ENCODE assay signal across 7 cellular contexts in the genomic region with DNA sequence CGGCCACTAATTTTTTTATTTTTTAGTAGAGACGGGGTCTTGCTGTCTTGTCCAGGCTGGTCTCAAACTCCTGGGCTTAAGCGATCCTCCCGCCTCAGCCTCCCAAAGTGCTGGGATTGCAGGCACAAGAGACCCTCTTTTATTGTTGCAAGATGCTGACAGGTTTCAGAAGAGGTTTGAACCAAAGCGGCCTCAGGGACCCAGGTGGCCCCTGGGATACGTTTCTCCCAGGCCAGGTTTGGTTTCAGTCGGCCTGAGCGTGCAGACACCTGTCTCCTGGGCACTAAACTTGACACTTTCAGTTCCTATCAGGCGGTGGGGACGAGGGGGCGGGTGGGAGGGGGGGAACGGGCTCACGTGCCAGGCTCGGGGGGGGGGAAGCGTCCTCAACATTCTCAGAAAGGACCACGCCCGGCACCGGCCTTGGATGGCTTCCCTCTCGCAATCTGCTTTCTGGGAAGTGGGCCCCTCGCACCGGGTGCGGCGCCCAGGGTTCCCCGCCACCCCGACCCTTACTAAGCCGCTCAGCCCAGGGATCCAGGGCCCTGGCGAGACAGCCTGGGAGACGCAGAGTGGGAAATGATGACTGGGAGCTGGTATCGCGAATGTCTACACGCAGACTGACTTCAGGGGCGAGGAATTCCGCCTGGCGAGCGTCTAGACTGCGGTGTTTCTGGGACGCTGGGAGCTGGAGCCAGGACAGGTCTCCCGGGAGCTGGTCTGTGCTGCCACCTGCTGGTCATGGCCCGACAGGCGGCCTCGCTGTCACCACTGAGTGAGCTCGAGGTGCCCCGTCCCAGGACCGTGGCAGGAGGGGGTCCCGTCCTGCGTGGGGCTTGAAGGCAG.
DNase-seq lines count a peak whose midpoint lies in the region; ATAC-seq and TF ChIP-seq lines count a peak whose summit lies in the region.

No MANE protein-coding gene starts in this region.

- H3K4me3 ChIP-seq in mononuclear cell (ENCODE audit: low read length): peak overlapping the region; percentile 34

- TF ChIP-seq CTCF in GM12872 (IDR thresholded peaks at IDR 0.05; ENCODE audit: insufficient read depth, low read depth, low read length) (peak; percentile 96), endothelial cell (IDR thresholded peaks at IDR 0.05; ENCODE audit: unreplicated experiment) (peak; percentile 97)

- peak; percentile 27 for ATAC-seq in HG03108 (IDR thresholded peaks at IDR 0.05; ENCODE audit: unreplicated experiment)

- H3K4me3 Mint-ChIP-seq in endothelial cell (ENCODE audit: unreplicated experiment): peak overlapping the region; percentile 69

- no peaks in the 10 kb centered on the region for H3K27me3 ChIP-seq in mononuclear cell (ENCODE audit: insufficient read depth, low read length)

- H3K9me3 ChIP-seq in mononuclear cell (ENCODE audit: low read depth, low read length): no peaks in the 10 kb centered on the region

- H3K4me1 Mint-ChIP-seq in endothelial cell (ENCODE audit: unreplicated experiment): no peaks in the 10 kb centered on the region

- peaks cover 70% of the 10 kb centered on the region for H3K4me1 ChIP-seq in mononuclear cell (ENCODE audit: insufficient read depth, low read length)

- no peak overlapping the region for H3K27ac Mint-ChIP-seq in endothelial cell (ENCODE audit: unreplicated experiment)

- H3K27me3 Mint-ChIP-seq in endothelial cell (ENCODE audit: unreplicated experiment): no peaks in the 10 kb centered on the region

- peak; percentile 24 for DNase-seq in NCI-H748 treated with DMSO at 0.1 percent for 48 hours (lab: John Stamatoyannopoulos, UW)
- DNase-seq in activated CD8-positive, alpha-beta memory T cell treated with anti-CD3 and anti-CD28 coated beads, Interleukin-2, amount 50 U/mL, for 24 hours (ENCODE audit: extremely low read depth): peak; percentile 67
- peak; percentile 98 for DNase-seq in endothelial cell (ENCODE audit: low spot score)
- peak; percentile 76 to 80 for DNase-seq in stimulated activated CD8-positive, alpha-beta memory T cell treated with anti-CD3 and anti-CD28 coated beads, Interleukin-15, amount 100 ng/mL, for 48 hours (ENCODE audit: low read depth in 2 of 2)

- H3K9me3 Mint-ChIP-seq in endothelial cell (ENCODE audit: unreplicated experiment): no peaks in the 10 kb centered on the region

- H3K36me3 Mint-ChIP-seq in endothelial cell (ENCODE audit: low read depth, unreplicated experiment): no peaks in the 10 kb centered on the region

Comparison
In these comparisons a context has a peak if more than half of its experiments do, and no peak if none do; other contexts are left out.
1. Peak in every context shown above with its lines: DNase-seq, ATAC-seq and H3K4me3 ChIP-seq.
2. DNase-seq: peak in every context shown above with its lines; median percentile 98 in endothelial cell; 78 in stimulated activated CD8-positive, alpha-beta memory T cell treated with anti-CD3 and anti-CD28 coated beads, Interleukin-15, amount 100 ng/mL, for 48 hours; 67 in activated CD8-positive, alpha-beta memory T cell treated with anti-CD3 and anti-CD28 coated beads, Interleukin-2, amount 50 U/mL, for 24 hours; 24 in NCI-H748 treated with DMSO at 0.1 percent for 48 hours.